15 cellular contexts compared by ENCODE assay signal in genomic region chr9:109969559-109970237, GRCh38.
A peak's percentile ranks its signal among the peaks of the same experiment; 100 is the strongest.
DNase-seq lines count a peak whose midpoint lies in the region; ATAC-seq and TF ChIP-seq lines count a peak whose summit lies in the region.
"Had no signal": no experiment of that assay in that cellular context is flagged by ENCODE, and none has a peak within 500 bp of the region (broad histone marks: within the 10 kb centered on the region; RNA-seq: fewer than 3 reads in every experiment).

No MANE protein-coding gene starts in this region.

- H3K4me1 ChIP-seq in OCI-LY7 (ENCODE audit: insufficient read depth, low read length, poor library complexity, severe bottlenecking) (peaks cover 96% of the 10 kb centered on the region), neuronal stem cell (ENCODE audit: control insufficient read depth in 2 of 2, insufficient read depth in 1 of 2, low read depth in 1 of 2, low read length in 2 of 2) (peaks cover 7 to 18% of the 10 kb centered on the region in 2 donors), PC-3 (ENCODE audit: insufficient read depth, low read length) (no peaks in the 10 kb centered on the region), body of pancreas (no peaks in the 10 kb centered on the region)

- H3K9ac ChIP-seq in neuronal stem cell (ENCODE audit: low read depth, low read length, poor library complexity), result no peak overlapping the region
- no peak overlapping the region for H3K9ac ChIP-seq in PC-3 (ENCODE audit: low read length)
- H3K9ac ChIP-seq: GM23248 had no signal

- no peak overlapping the region for H3K14ac ChIP-seq in neuronal stem cell (ENCODE audit: low read length)

- peak overlapping the region; percentile 72 for H3K4me2 ChIP-seq in OCI-LY7 (ENCODE audit: low read length)
- no peak overlapping the region for H3K4me2 ChIP-seq in neuronal stem cell (ENCODE audit: insufficient read depth, low read length, poor library complexity, severe bottlenecking)
- no peak overlapping the region for H3K4me2 ChIP-seq in PC-3 (ENCODE audit: low read length)

- H2BK5ac ChIP-seq in neuronal stem cell (ENCODE audit: low read length), result no peak overlapping the region

- no peak overlapping the region for H2BK15ac ChIP-seq in neuronal stem cell (ENCODE audit: low read length)

- no peaks in the 10 kb centered on the region for H3K27me3 ChIP-seq in neuronal stem cell (ENCODE audit: control insufficient read depth in 3 of 3, insufficient read depth in 3 of 3, low read depth in 1 of 3, low read length in 3 of 3)
- no peaks in the 10 kb centered on the region for H3K27me3 ChIP-seq in PC-3 (ENCODE audit: low read length)
- H3K27me3 ChIP-seq in body of pancreas, result no peaks in the 10 kb centered on the region

- H2AFZ ChIP-seq in OCI-LY7 (ENCODE audit: low read length) (peak overlapping the region; percentile 64; the same call in 1 of the 2 replicates), neuronal stem cell (ENCODE audit: low read length) (peak overlapping the region; percentile 5), PC-3 (ENCODE audit: low read length) (no peak overlapping the region)
- H2AFZ ChIP-seq: GM23248 had no signal

- POLR2A ChIA-PET in OCI-LY7 (lab: Charles Lee), result interaction anchor here (0.7 to 12.3 kb wide), 16 partner anchors 13 to 182 kb away, joined by 3 to 358 read pairs (median 7); no protein-coding TSS in a partner anchor
- POLR2A ChIA-PET in PC-3 (lab: Charles Lee; ENCODE audit: unreplicated experiment), result no interaction called here

- H3K4me1 Mint-ChIP-seq in activated CD4-positive, alpha-beta T cell treated with anti-CD3 and anti-CD28 coated beads, Interleukin-2, amount 10 ng/mL, durations not matched to agents 24 days and 14 days, result peaks cover 81% of the 10 kb centered on the region

- H3K79me2 ChIP-seq in OCI-LY7 (ENCODE audit: insufficient read depth, low read depth, low read length), result no peaks in the 10 kb centered on the region
- H3K79me2 ChIP-seq in PC-3 (ENCODE audit: low read length), result no peaks in the 10 kb centered on the region

- peak overlapping the region; percentile 91 for H3K27ac Mint-ChIP-seq in activated CD4-positive, alpha-beta T cell treated with anti-CD3 and anti-CD28 coated beads, Interleukin-2, amount 10 ng/mL, durations not matched to agents 24 days and 14 days
- H3K27ac Mint-ChIP-seq: effector memory CD8-positive, alpha-beta T cell had no signal

- no peak overlapping the region for H2BK12ac ChIP-seq in neuronal stem cell (ENCODE audit: low read length)

- no peak overlapping the region for H3K18ac ChIP-seq in neuronal stem cell (ENCODE audit: low read length)

- H3K4me3 Mint-ChIP-seq in activated CD4-positive, alpha-beta T cell treated with anti-CD3 and anti-CD28 coated beads, Interleukin-2, amount 10 ng/mL, durations not matched to agents 24 days and 14 days, result peak overlapping the region; percentile 52
- H3K4me3 Mint-ChIP-seq: effector memory CD8-positive, alpha-beta T cell had no signal

- no peak for TF ChIP-seq POLR2A in body of pancreas (IDR thresholded peaks at IDR 0.05)

- intact Hi-C loops in activated CD4-positive, alpha-beta T cell treated with anti-CD3 and anti-CD28 coated beads, Interleukin-2, amount 10 ng/mL, durations not matched to agents 24 days and 14 days (cut with micrococcal nuclease), result loop anchor here (10.0 kb wide), 1 partner anchor 525 kb away; no protein-coding TSS in a partner anchor
- intact Hi-C loops in OCI-LY7 (cut with micrococcal nuclease; ENCODE audit: unreplicated experiment) (no loop called here), PC-3 (cut with micrococcal nuclease) (loop anchor here (1.0 kb wide), 1 partner anchor 89 kb away; no protein-coding TSS in a partner anchor), body of pancreas (cut with DNase I) (no loop called here)

- peak overlapping the region; percentile 98 for H3K27ac ChIP-seq in OCI-LY7 (ENCODE audit: low read depth, low read length, poor library complexity, severe bottlenecking)
- H3K27ac ChIP-seq in neuronal stem cell (replicated peaks; ENCODE audit: low read length), result no peak overlapping the region
- no peak overlapping the region for H3K27ac ChIP-seq in PC-3 (ENCODE audit: low read length)
- no peak overlapping the region for H3K27ac ChIP-seq in body of pancreas
- H3K27ac ChIP-seq: GM23248 had no signal

- H3K9me3 Mint-ChIP-seq in activated CD4-positive, alpha-beta T cell treated with anti-CD3 and anti-CD28 coated beads, Interleukin-2, amount 10 ng/mL, durations not matched to agents 24 days and 14 days, result peaks cover 4% of the 10 kb centered on the region
- H3K9me3 Mint-ChIP-seq: effector memory CD8-positive, alpha-beta T cell had no signal

- no peak overlapping the region for H4K91ac ChIP-seq in neuronal stem cell (ENCODE audit: low read depth, low read length, poor library complexity)

- H3K9me2 ChIP-seq in OCI-LY7 (ENCODE audit: insufficient read depth, low read length) (no peaks in the 10 kb centered on the region), PC-3 (replicated peaks; ENCODE audit: low read length) (no peaks in the 10 kb centered on the region)

- H3K36me3 ChIP-seq in OCI-LY7 (ENCODE audit: insufficient read depth, low read length) (no peaks in the 10 kb centered on the region), neuronal stem cell (replicated peaks in 1 of 2; ENCODE audit: control insufficient read depth in 2 of 2, insufficient read depth in 2 of 2, low read length in 2 of 2) (peaks cover 0 to 1% of the 10 kb centered on the region in 2 donors), PC-3 (ENCODE audit: low read depth, low read length) (no peaks in the 10 kb centered on the region), body of pancreas (replicated peaks in 1 of 2; ENCODE audit: insufficient read depth in 1 of 2, low read depth in 2 of 2) (no peaks in the 10 kb centered on the region)

- ATAC-seq in PC-3 (no peak), HG02678 (IDR thresholded peaks at IDR 0.05; ENCODE audit: unreplicated experiment) (no peak), body of pancreas (no peak)
- ATAC-seq: effector memory CD8-positive, alpha-beta T cell had no signal

- no peaks in the 10 kb centered on the region for H3K79me1 ChIP-seq in neuronal stem cell (ENCODE audit: low read depth, low read length)

- H3K36me3 Mint-ChIP-seq in activated CD4-positive, alpha-beta T cell treated with anti-CD3 and anti-CD28 coated beads, Interleukin-2, amount 10 ng/mL, durations not matched to agents 24 days and 14 days (ENCODE audit: low read depth), result peaks cover 5% of the 10 kb centered on the region

- no peaks in the 10 kb centered on the region for H3K9me3 ChIP-seq in OCI-LY7 (ENCODE audit: low read length)
- no peaks in the 10 kb centered on the region for H3K9me3 ChIP-seq in neuronal stem cell (replicated peaks in 1 of 2; ENCODE audit: control insufficient read depth in 2 of 2, insufficient read depth in 1 of 2, low read depth in 1 of 2, low read length in 2 of 2)
- no peaks in the 10 kb centered on the region for H3K9me3 ChIP-seq in PC-3 (ENCODE audit: low read length)
- H3K9me3 ChIP-seq in body of pancreas, result no peaks in the 10 kb centered on the region

- H3K4me3 ChIP-seq in OCI-LY7 (ENCODE audit: low read depth, low read length, poor library complexity, severe bottlenecking), result peak overlapping the region; percentile 21
- H3K4me3 ChIP-seq in neuronal stem cell (ENCODE audit: low read length in 2 of 2), result no peak overlapping the region
- no peak overlapping the region for H3K4me3 ChIP-seq in PC-3 (ENCODE audit: low read length)
- no peak overlapping the region for H3K4me3 ChIP-seq in body of pancreas
- H3K4me3 ChIP-seq: GM23248, skin epidermis had no signal

- no peak overlapping the region for H3K4ac ChIP-seq in neuronal stem cell (ENCODE audit: low read length)

- H2AK5ac ChIP-seq in neuronal stem cell (ENCODE audit: low read depth, low read length), result no peak overlapping the region

- TF ChIP-seq CTCF in OCI-LY7 (conservative IDR thresholded peaks at IDR 0.05; ENCODE audit: low read length) (no peak), PC-3 (conservative IDR thresholded peaks at IDR 0.05; ENCODE audit: low read depth, low read length) (no peak), body of pancreas (IDR thresholded peaks at IDR 0.05) (no peak)

- no peak overlapping the region for H2BK120ac ChIP-seq in neuronal stem cell (ENCODE audit: low read depth, low read length)

- H4K20me1 ChIP-seq in OCI-LY7 (ENCODE audit: insufficient read depth, low read length) (no peaks in the 10 kb centered on the region), PC-3 (ENCODE audit: low read length) (no peaks in the 10 kb centered on the region)

- H3K23ac ChIP-seq in neuronal stem cell (ENCODE audit: low read depth, low read length, poor library complexity), result no peak overlapping the region

- CTCF ChIA-PET in OCI-LY7 (lab: Charles Lee; ENCODE audit: unreplicated experiment), result interaction anchor here (0.5 to 4.5 kb wide), 7 partner anchors 15 to 183 kb away, joined by 3 to 48 read pairs (median 4); no protein-coding TSS in a partner anchor
- CTCF ChIA-PET in PC-3 (lab: Charles Lee), result no interaction called here

- no peak for DNase-seq in activated CD4-positive, alpha-beta T cell treated with anti-CD3 and anti-CD28 coated beads, Interleukin-2, amount 10 ng/mL, durations not matched to agents 24 days and 14 days
- DNase-seq in activated CD4-positive, alpha-beta T cell treated with anti-CD3 and anti-CD28 coated beads, Interleukin-2, amount 50 U/mL, for 4 hours, result no peak
- DNase-seq in OCI-LY7 (ENCODE audit: low spot score) (no peak), foreskin melanocyte (peak; percentile 34), neuronal stem cell (ENCODE audit: low spot score) (no peak), PC-3 (no peak), body of pancreas (no peak)
- DNase-seq: activated CD8-positive, alpha-beta memory T cell treated with anti-CD3 and anti-CD28 coated beads, Interleukin-2, amount 50 U/mL, for 4 hours; COR-L47; effector memory CD8-positive, alpha-beta T cell; NCI-H187 treated with DMSO at 0.1 percent for 48 hours; substantia nigra had no signal

- H3F3A ChIP-seq in PC-3 (ENCODE audit: low read length, unreplicated experiment), result no peaks in the 10 kb centered on the region

- WGBS in neuronal stem cell (ENCODE audit: extremely low coverage in 2 of 2, insufficient read length in 2 of 2, insufficient replicate concordance in 1 of 2), 2 donors, result no CpG with 5 or more reads among the region's 1 CpG
- 73 to 86% methylated on average over 1 of the region's 1 CpG for WGBS in body of pancreas, 2 donors

- no TSS peak for BruUV-seq in OCI-LY7 (replicated peaks; lab: Mats Ljungman, UMichigan)
- BruUV-seq in PC-3 (replicated peaks; lab: Mats Ljungman, UMichigan), result no TSS peak

- H4K8ac ChIP-seq in neuronal stem cell (ENCODE audit: low read depth, low read length), result no peak overlapping the region

- peaks cover 3% of the 10 kb centered on the region for H3K27me3 Mint-ChIP-seq in activated CD4-positive, alpha-beta T cell treated with anti-CD3 and anti-CD28 coated beads, Interleukin-2, amount 10 ng/mL, durations not matched to agents 24 days and 14 days

Comparison
In these comparisons a context has a peak if more than half of its experiments do, and no peak if none do; other contexts are left out.
1. intact Hi-C loops: an anchor here in activated CD4-positive, alpha-beta T cell treated with anti-CD3 and anti-CD28 coated beads, Interleukin-2, amount 10 ng/mL, durations not matched to agents 24 days and 14 days (10.0 kb wide) and PC-3 (1.0 kb wide); none called in OCI-LY7 and body of pancreas.